Comparison of ENCODE assay signal across 8 cellular contexts in the genomic region with DNA sequence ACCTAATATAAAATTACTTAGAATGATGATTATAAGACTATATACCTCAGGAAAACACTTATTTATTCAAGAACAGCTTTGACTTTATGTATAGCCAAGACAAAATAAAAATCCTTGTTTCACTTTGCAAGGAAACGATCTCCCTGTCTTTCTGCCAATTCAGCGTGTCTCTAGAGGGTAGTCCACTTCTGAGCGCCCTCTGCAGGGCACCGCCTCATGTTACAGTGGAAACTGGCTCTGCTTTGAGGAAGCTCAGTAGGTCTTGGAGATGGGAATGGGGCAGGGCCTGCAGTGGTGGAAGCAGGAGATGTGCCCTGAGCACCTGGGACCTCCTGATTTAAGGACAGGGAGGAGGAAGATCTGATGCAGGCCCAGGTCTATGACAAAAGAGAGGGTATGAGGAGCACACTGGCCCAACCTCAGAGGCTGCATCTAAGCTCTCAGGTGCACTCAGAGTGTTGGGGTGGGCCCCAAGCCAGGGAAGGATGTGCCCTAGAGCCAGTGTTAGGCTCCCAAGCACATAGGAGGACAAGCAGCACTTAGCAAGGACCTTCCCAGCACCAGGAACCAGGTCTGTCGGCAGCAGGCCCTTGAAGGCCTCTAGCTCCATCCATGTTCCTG.
DNase-seq lines count a peak whose midpoint lies in the region; ATAC-seq and TF ChIP-seq lines count a peak whose summit lies in the region.

No MANE protein-coding gene starts in this region.

- no peak for TF ChIP-seq POLR2A in body of pancreas (IDR thresholded peaks at IDR 0.05)

- no peaks in the 10 kb centered on the region for H3K4me1 ChIP-seq in body of pancreas
- peaks cover 3% of the 10 kb centered on the region for H3K4me1 ChIP-seq in mesenchymal stem cell (ENCODE audit: control insufficient read depth, insufficient read depth, low read depth, low read length)

- ATAC-seq in body of pancreas, result peak; percentile 80
- ATAC-seq in GM21360 (IDR thresholded peaks at IDR 0.05; ENCODE audit: unreplicated experiment), result no peak
- ATAC-seq in HG03159 (IDR thresholded peaks at IDR 0.05; ENCODE audit: unreplicated experiment), result no peak

- H2BK5ac ChIP-seq in mesenchymal stem cell (ENCODE audit: low read depth, low read length, poor library complexity, severe bottlenecking), result no peak overlapping the region

- H3K18ac ChIP-seq in mesenchymal stem cell (ENCODE audit: low read depth in 1 of 2, low read length in 2 of 2), result peak overlapping the region in 1 of 2 experiments; percentile 54

- no peak overlapping the region for H3K4me3 ChIP-seq in body of pancreas
- H3K4me3 ChIP-seq in mesenchymal stem cell (ENCODE audit: insufficient read depth in 1 of 2, low read depth in 1 of 2, low read length in 2 of 2), result peak overlapping the region in 1 of 2 experiments; percentile 10

- H3K27ac ChIP-seq in body of pancreas (no peak overlapping the region), mesenchymal stem cell (ENCODE audit: low read length, poor library complexity, severe bottlenecking) (no peak overlapping the region)

- H3K4ac ChIP-seq in mesenchymal stem cell (ENCODE audit: low read depth in 1 of 2, low read length in 2 of 2), result no peak overlapping the region

- intact Hi-C loops in body of pancreas (cut with DNase I), result no loop called here

- no peak overlapping the region for H3K14ac ChIP-seq in mesenchymal stem cell (ENCODE audit: low read length in 2 of 2)

- peak overlapping the region in 1 of 2 experiments; percentile 64 for H3K23ac ChIP-seq in mesenchymal stem cell (ENCODE audit: low read length in 2 of 2)

- TF ChIP-seq CTCF in body of pancreas (IDR thresholded peaks at IDR 0.05), result peak; percentile 21 to 62 (median 49)

- H3K9me3 ChIP-seq in body of pancreas (no peaks in the 10 kb centered on the region), mesenchymal stem cell (ENCODE audit: control insufficient read depth, low read length) (no peaks in the 10 kb centered on the region)

- H3K36me3 ChIP-seq in body of pancreas (replicated peaks in 1 of 2; ENCODE audit: insufficient read depth in 1 of 2, low read depth in 2 of 2), result no peaks in the 10 kb centered on the region
- H3K36me3 ChIP-seq in mesenchymal stem cell (ENCODE audit: control insufficient read depth in 1 of 2, insufficient read depth in 2 of 2, low read depth in 1 of 2, low read length in 2 of 2), result no peaks in the 10 kb centered on the region

- DNase-seq in NCI-H1092 treated with DMSO at 0.1 percent for 48 hours (lab: John Stamatoyannopoulos, UW) (peak; percentile 6), NCI-H1092 (lab: John Stamatoyannopoulos, UW) (no peak), NCI-H2029 treated with DMSO at 0.1 percent for 48 hours (lab: John Stamatoyannopoulos, UW) (peak; percentile 54), body of pancreas (peak; percentile 68 to 86 (median 78)), mesenchymal stem cell (peak; percentile 51), D341Med (ENCODE audit: low spot score) (no peak)

- H4K91ac ChIP-seq in mesenchymal stem cell (ENCODE audit: low read length), result no peak overlapping the region

- H2AK5ac ChIP-seq in mesenchymal stem cell (ENCODE audit: low read length, severe bottlenecking), result no peak overlapping the region

- no peaks in the 10 kb centered on the region for H3K79me1 ChIP-seq in mesenchymal stem cell (replicated peaks; ENCODE audit: low read length, poor library complexity, severe bottlenecking)

- no peak overlapping the region for H4K8ac ChIP-seq in mesenchymal stem cell (ENCODE audit: low read length)

- 32 to 38% methylated on average over 5 of the region's 5 CpGs for WGBS in body of pancreas, 2 donors
- 61% methylated on average over 5 of the region's 5 CpGs for WGBS in mesenchymal stem cell

- H2BK12ac ChIP-seq in mesenchymal stem cell (ENCODE audit: low read length in 2 of 2), result no peak overlapping the region

- H3K9ac ChIP-seq in mesenchymal stem cell (ENCODE audit: low read length), result peak overlapping the region; percentile 38

- H3K4me2 ChIP-seq in mesenchymal stem cell (ENCODE audit: low read length, poor library complexity, severe bottlenecking), result no peak overlapping the region

- H3K27me3 ChIP-seq in body of pancreas (no peaks in the 10 kb centered on the region), mesenchymal stem cell (ENCODE audit: control insufficient read depth in 1 of 2, insufficient read depth in 1 of 2, low read length in 2 of 2) (no peaks in the 10 kb centered on the region)

- H2AFZ ChIP-seq in mesenchymal stem cell (ENCODE audit: low read depth, low read length), result no peak overlapping the region

- no peak overlapping the region for H2BK120ac ChIP-seq in mesenchymal stem cell (ENCODE audit: low read depth, low read length)

- no peak overlapping the region for H2BK15ac ChIP-seq in mesenchymal stem cell (ENCODE audit: low read depth, poor library complexity, severe bottlenecking)

Comparison
In these comparisons a context has a peak if more than half of its experiments do, and no peak if none do; other contexts are left out.
1. DNase-seq: peak in NCI-H1092 treated with DMSO at 0.1 percent for 48 hours (single experiment), NCI-H2029 treated with DMSO at 0.1 percent for 48 hours (single experiment), body of pancreas (4 of 4) and mesenchymal stem cell (single experiment); none in NCI-H1092 (single experiment) and D341Med (single experiment).